ENCODE assay signal across 19 cellular contexts in the genomic region with DNA sequence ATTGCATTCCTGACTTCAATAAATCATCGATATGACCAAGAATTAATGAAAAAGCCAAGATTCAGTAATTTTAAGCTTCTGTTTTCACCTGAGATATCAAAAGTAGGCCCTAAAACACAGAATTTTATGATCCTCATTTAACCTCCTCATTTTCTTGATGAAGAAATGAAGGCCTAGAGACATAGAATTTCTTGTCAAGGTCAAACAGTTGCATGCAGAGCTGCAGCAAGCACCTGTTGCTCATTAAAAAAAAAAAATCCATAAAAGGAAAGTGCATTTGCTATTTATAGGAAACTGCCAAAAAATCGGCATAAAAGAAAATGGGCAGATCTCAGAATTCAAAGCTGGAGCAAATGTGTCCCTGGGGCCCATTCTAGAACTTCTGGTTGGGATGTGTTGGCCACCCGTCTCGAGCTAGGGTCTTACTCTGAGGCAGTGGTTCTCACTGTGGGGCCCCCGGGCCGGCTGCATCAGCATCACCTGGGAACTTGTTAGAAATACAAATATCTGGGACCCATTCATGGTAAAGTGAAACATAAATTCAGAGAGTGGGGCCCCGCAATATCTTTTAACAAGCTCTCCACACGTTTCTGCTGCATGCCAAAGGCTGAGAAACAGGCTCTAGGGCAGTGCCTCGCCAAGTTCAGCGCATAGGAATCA.
"Had no signal": no experiment of that assay in that cellular context is flagged by ENCODE, and none has a peak within 500 bp of the region (broad histone marks: within the 10 kb centered on the region; RNA-seq: fewer than 3 reads in every experiment).

No MANE protein-coding gene starts in this region.

- H3K27ac ChIP-seq: coronary artery, dorsolateral prefrontal cortex, esophagus muscularis mucosa, gastrocnemius medialis, heart right ventricle, left lung, lower lobe of right lung had no signal

- H3K36me3 ChIP-seq: esophagus muscularis mucosa, gastrocnemius medialis, heart right ventricle, left lung, lower lobe of right lung had no signal

- DNase-seq: dermis blood vessel endothelial cell; dorsolateral prefrontal cortex; effector CD4-positive, alpha-beta T cell; effector memory CD4-positive, alpha-beta T cell; foreskin melanocyte; gastrocnemius medialis; glutamatergic neuron; head of caudate nucleus; heart right ventricle; hippocampal formation; left cardiac atrium; left lung; left ventricle myocardium superior; lower lobe of right lung; mesenchymal stem cell; midbrain; naive thymus-derived CD4-positive, alpha-beta T cell had no signal

- H3K4me1 ChIP-seq: esophagus muscularis mucosa, gastrocnemius medialis, heart right ventricle, left lung, lower lobe of right lung had no signal

- H3K27me3 ChIP-seq: dorsolateral prefrontal cortex, esophagus muscularis mucosa, gastrocnemius medialis, left lung had no signal

- H3K9me3 ChIP-seq: esophagus muscularis mucosa, gastrocnemius medialis, heart right ventricle, left lung, lower lobe of right lung had no signal

- H3K4me3 ChIP-seq: coronary artery, dorsolateral prefrontal cortex, esophagus muscularis mucosa, gastrocnemius medialis, heart right ventricle, left lung, lower lobe of right lung had no signal
